Comparison of ENCODE assay signal across 17 cellular contexts in genomic region chr17:56173958-56174357, GRCh38. TPM values are rescaled to one million over a fixed set of nuclear protein-coding genes. Genes with fewer than 3 reads are reported as not detected.
DNase-seq lines count a peak whose midpoint lies in the region; ATAC-seq and TF ChIP-seq lines count a peak whose summit lies in the region.
"Had no signal": no experiment of that assay in that cellular context is flagged by ENCODE, and none has a peak within 500 bp of the region (broad histone marks: within the 10 kb centered on the region; RNA-seq: fewer than 3 reads in every experiment).

No MANE protein-coding gene starts in this region.

- POLR2A ChIA-PET in WTC11 (lab: Charles Lee) = no interaction called here

- no peak overlapping the region for H3K4me3 Mint-ChIP-seq in WTC11
- H3K4me3 Mint-ChIP-seq: CD4-positive, CD25-positive, alpha-beta regulatory T cell; effector memory CD8-positive, alpha-beta T cell; naive thymus-derived CD8-positive, alpha-beta T cell; T-helper 2 cell treated with Interferon-gamma antibody and Interleukin-4, amounts not matched to agents 5 μg/mL and 100 μg/mL, for 36 hours had no signal

- CTCF ChIA-PET in WTC11 (lab: Charles Lee) = interaction anchor here (3.1 kb wide), 1 partner anchor 146 kb away, joined by 10 read pairs; no protein-coding TSS in a partner anchor

- ATAC-seq in WTC11 = 0 out of 2 replicates have a peak, but pooled peaks have one; percentile 21
- peak; percentile 6 for ATAC-seq in omental fat pad (ENCODE audit: low FRiP score)
- ATAC-seq in HG03565 (IDR thresholded peaks at IDR 0.05; ENCODE audit: unreplicated experiment) = no peak
- ATAC-seq: effector memory CD8-positive, alpha-beta T cell; naive thymus-derived CD8-positive, alpha-beta T cell had no signal

- TF ChIP-seq CTCF in WTC11 (IDR thresholded peaks at IDR 0.05) = no peak
- no peak for TF ChIP-seq CTCF in omental fat pad (IDR thresholded peaks at IDR 0.05)

- peak; percentile 75 for DNase-seq in EL
- peak; percentile 64 for DNase-seq in M059J (ENCODE audit: low read depth)
- no peak for DNase-seq in WTC11 (ENCODE audit: low spot score)
- DNase-seq in omental fat pad (ENCODE audit: low spot score) = no peak
- no peak for DNase-seq in iPS-NIHi11 (ENCODE audit: low spot score)
- no peak for DNase-seq in NCI-H526 (lab: John Stamatoyannopoulos, UW)
- DNase-seq in stimulated activated CD4-positive, alpha-beta T cell treated with anti-CD3 and anti-CD28 coated beads, Interleukin-1b, Interleukin-23, amount 100 ng/mL, for 48 hours = no peak
- DNase-seq: activated gamma-delta T cell treated with Interleukin-2 at 50 U/mL for 16 hours; brain microvascular endothelial cell; CD4-positive, CD25-positive, alpha-beta regulatory T cell; effector memory CD8-positive, alpha-beta T cell; H7; kidney glomerular epithelial cell; naive thymus-derived CD8-positive, alpha-beta T cell; sigmoid colon had no signal

- no peaks in the 10 kb centered on the region for H3K36me3 Mint-ChIP-seq in WTC11
- H3K36me3 Mint-ChIP-seq: CD4-positive, CD25-positive, alpha-beta regulatory T cell; naive thymus-derived CD8-positive, alpha-beta T cell had no signal

- H3K9me3 Mint-ChIP-seq in WTC11 = no peaks in the 10 kb centered on the region
- H3K9me3 Mint-ChIP-seq: CD4-positive, CD25-positive, alpha-beta regulatory T cell; naive thymus-derived CD8-positive, alpha-beta T cell; T-helper 2 cell treated with Interferon-gamma antibody and Interleukin-4, amounts not matched to agents 5 μg/mL and 100 μg/mL, for 36 hours had no signal

- no peak overlapping the region for H3K27ac Mint-ChIP-seq in WTC11
- H3K27ac Mint-ChIP-seq: CD4-positive, CD25-positive, alpha-beta regulatory T cell; effector memory CD8-positive, alpha-beta T cell; naive thymus-derived CD8-positive, alpha-beta T cell; T-helper 2 cell treated with Interferon-gamma antibody and Interleukin-4, amounts not matched to agents 5 μg/mL and 100 μg/mL, for 36 hours had no signal

- no peaks in the 10 kb centered on the region for H3K27me3 Mint-ChIP-seq in WTC11 (ENCODE audit: low read depth)
- H3K27me3 Mint-ChIP-seq: CD4-positive, CD25-positive, alpha-beta regulatory T cell had no signal

- H3K4me1 Mint-ChIP-seq in WTC11 = peaks cover 34% of the 10 kb centered on the region
- H3K4me1 Mint-ChIP-seq: CD4-positive, CD25-positive, alpha-beta regulatory T cell; naive thymus-derived CD8-positive, alpha-beta T cell had no signal

TF ChIP-seq in WTC11, 78 proteins besides CTCF, POLR2A, EP300 and RAD21 (continues in another document):
- no peak for TF ChIP-seq FOXJ3 (CRISPR knock-in tag; IDR thresholded peaks at IDR 0.05; ENCODE audit: borderline replicate concordance)
- no peak for TF ChIP-seq HMGA2 (CRISPR knock-in tag; IDR thresholded peaks at IDR 0.05)
- TF ChIP-seq NR2C2 (CRISPR knock-in tag; IDR thresholded peaks at IDR 0.05) = no peak
- no peak for TF ChIP-seq TCF7 (CRISPR knock-in tag; IDR thresholded peaks at IDR 0.05; ENCODE audit: low read depth)
- TF ChIP-seq TEAD4 (CRISPR knock-in tag; IDR thresholded peaks at IDR 0.05) = no peak
- TF ChIP-seq, protein P1, sequence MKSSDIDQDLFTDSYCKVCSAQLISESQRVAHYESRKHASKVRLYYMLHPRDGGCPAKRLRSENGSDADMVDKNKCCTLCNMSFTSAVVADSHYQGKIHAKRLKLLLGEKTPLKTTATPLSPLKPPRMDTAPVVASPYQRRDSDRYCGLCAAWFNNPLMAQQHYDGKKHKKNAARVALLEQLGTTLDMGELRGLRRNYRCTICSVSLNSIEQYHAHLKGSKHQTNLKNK (CRISPR knock-in tag; IDR thresholded peaks at IDR 0.05) = no peak
- no peak for TF ChIP-seq FOXK1 (CRISPR knock-in tag; IDR thresholded peaks at IDR 0.05)
- TF ChIP-seq, protein P2, sequence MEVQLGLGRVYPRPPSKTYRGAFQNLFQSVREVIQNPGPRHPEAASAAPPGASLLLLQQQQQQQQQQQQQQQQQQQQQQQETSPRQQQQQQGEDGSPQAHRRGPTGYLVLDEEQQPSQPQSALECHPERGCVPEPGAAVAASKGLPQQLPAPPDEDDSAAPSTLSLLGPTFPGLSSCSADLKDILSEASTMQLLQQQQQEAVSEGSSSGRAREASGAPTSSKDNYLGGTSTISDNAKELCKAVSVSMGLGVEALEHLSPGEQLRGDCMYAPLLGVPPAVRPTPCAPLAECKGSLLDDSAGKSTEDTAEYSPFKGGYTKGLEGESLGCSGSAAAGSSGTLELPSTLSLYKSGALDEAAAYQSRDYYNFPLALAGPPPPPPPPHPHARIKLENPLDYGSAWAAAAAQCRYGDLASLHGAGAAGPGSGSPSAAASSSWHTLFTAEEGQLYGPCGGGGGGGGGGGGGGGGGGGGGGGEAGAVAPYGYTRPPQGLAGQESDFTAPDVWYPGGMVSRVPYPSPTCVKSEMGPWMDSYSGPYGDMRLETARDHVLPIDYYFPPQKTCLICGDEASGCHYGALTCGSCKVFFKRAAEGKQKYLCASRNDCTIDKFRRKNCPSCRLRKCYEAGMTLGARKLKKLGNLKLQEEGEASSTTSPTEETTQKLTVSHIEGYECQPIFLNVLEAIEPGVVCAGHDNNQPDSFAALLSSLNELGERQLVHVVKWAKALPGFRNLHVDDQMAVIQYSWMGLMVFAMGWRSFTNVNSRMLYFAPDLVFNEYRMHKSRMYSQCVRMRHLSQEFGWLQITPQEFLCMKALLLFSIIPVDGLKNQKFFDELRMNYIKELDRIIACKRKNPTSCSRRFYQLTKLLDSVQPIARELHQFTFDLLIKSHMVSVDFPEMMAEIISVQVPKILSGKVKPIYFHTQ (CRISPR knock-in tag; IDR thresholded peaks at IDR 0.05) = no peak
- TF ChIP-seq, protein P3, sequence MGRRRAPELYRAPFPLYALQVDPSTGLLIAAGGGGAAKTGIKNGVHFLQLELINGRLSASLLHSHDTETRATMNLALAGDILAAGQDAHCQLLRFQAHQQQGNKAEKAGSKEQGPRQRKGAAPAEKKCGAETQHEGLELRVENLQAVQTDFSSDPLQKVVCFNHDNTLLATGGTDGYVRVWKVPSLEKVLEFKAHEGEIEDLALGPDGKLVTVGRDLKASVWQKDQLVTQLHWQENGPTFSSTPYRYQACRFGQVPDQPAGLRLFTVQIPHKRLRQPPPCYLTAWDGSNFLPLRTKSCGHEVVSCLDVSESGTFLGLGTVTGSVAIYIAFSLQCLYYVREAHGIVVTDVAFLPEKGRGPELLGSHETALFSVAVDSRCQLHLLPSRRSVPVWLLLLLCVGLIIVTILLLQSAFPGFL (CRISPR knock-in tag; IDR thresholded peaks at IDR 0.05; ENCODE audit: borderline replicate concordance) = no peak
- TF ChIP-seq, protein P4, sequence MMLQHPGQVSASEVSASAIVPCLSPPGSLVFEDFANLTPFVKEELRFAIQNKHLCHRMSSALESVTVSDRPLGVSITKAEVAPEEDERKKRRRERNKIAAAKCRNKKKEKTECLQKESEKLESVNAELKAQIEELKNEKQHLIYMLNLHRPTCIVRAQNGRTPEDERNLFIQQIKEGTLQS (CRISPR knock-in tag; conservative IDR thresholded peaks at IDR 0.05) = no peak
- TF ChIP-seq ETV6 (CRISPR knock-in tag; IDR thresholded peaks at IDR 0.05) = no peak
- no peak for TF ChIP-seq NFE2L1 (CRISPR knock-in tag; IDR thresholded peaks at IDR 0.05)
- no peak for TF ChIP-seq ZNF219 (CRISPR knock-in tag; IDR thresholded peaks at IDR 0.05; ENCODE audit: borderline replicate concordance)
- TF ChIP-seq, protein P5, sequence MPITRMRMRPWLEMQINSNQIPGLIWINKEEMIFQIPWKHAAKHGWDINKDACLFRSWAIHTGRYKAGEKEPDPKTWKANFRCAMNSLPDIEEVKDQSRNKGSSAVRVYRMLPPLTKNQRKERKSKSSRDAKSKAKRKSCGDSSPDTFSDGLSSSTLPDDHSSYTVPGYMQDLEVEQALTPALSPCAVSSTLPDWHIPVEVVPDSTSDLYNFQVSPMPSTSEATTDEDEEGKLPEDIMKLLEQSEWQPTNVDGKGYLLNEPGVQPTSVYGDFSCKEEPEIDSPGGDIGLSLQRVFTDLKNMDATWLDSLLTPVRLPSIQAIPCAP (CRISPR knock-in tag; IDR thresholded peaks at IDR 0.05) = no peak
- TF ChIP-seq ZNF512 (CRISPR knock-in tag; IDR thresholded peaks at IDR 0.05; ENCODE audit: borderline replicate concordance) = no peak
- no peak for TF ChIP-seq RELA (CRISPR knock-in tag; IDR thresholded peaks at IDR 0.05; ENCODE audit: borderline replicate concordance)
- TF ChIP-seq SMAD4 (CRISPR knock-in tag; IDR thresholded peaks at IDR 0.05) = no peak
- TF ChIP-seq, protein P6, sequence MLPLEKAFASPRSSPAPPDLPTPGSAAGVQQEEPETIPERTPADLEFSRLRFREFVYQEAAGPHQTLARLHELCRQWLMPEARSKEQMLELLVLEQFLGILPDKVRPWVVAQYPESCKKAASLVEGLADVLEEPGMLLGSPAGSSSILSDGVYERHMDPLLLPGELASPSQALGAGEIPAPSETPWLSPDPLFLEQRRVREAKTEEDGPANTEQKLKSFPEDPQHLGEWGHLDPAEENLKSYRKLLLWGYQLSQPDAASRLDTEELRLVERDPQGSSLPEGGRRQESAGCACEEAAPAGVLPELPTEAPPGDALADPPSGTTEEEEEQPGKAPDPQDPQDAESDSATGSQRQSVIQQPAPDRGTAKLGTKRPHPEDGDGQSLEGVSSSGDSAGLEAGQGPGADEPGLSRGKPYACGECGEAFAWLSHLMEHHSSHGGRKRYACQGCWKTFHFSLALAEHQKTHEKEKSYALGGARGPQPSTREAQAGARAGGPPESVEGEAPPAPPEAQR (CRISPR knock-in tag; IDR thresholded peaks at IDR 0.05) = no peak

RNA-seq across cellular contexts. Expression of gene ANKFN1, which starts 20.7 kb away (rescaled TPM):
- 0.52 and 1.4 TPM in 2 replicates for total RNA-seq in M059J (2014; rRNA removed; shearing (Covaris generic))
- total RNA-seq in WTC11 (2021) = 0.11 to 0.24 TPM in 2 of 3 replicates, not detected in the other
- total RNA-seq in omental fat pad = 1 to 10 TPM; 1.7 to 3.0 (median 2.2) TPM
- total RNA-seq: CD4-positive, CD25-positive, alpha-beta regulatory T cell; H7; naive thymus-derived CD8-positive, alpha-beta T cell had no signal

Comparison
In these comparisons a context has a peak if more than half of its experiments do, and no peak if none do; other contexts are left out.
1. DNase-seq: peak in EL (single experiment) and M059J (single experiment); none in WTC11 (single experiment), omental fat pad (single experiment), iPS-NIHi11 (single experiment), NCI-H526 (0 of 2) and stimulated activated CD4-positive, alpha-beta T cell treated with anti-CD3 and anti-CD28 coated beads, Interleukin-1b, Interleukin-23, amount 100 ng/mL, for 48 hours (single experiment).